In genomic region chr1:211518330-211519289, GRCh38 we compare ENCODE assay signal across 13 cellular contexts. TPM values are rescaled to one million over a fixed set of nuclear protein-coding genes. Genes with fewer than 3 reads are reported as not detected.
DNase-seq lines count a peak whose midpoint lies in the region; ATAC-seq, FAIRE-seq and TF ChIP-seq lines count a peak whose summit lies in the region.
"Had no signal": no experiment of that assay in that cellular context is flagged by ENCODE, and none has a peak within 500 bp of the region (broad histone marks: within the 10 kb centered on the region; RNA-seq: fewer than 3 reads in every experiment).

No MANE protein-coding gene starts in this region.

- peak overlapping the region in 1 of 2 donors; percentile 44 for H3K27ac Mint-ChIP-seq in activated naive CD4-positive, alpha-beta T cell treated with anti-CD3 and anti-CD28 coated beads, Interleukin-2, amount 50 U/mL, for 72 hours

- peak in 1 of 2 experiments; percentile 18; a peak in 1 of 4 replicates for TF ChIP-seq EP300 in GM12878 (IDR thresholded peaks at IDR 0.05; ENCODE audit: borderline replicate concordance in 1 of 2, control insufficient read depth in 1 of 2, low read depth in 2 of 2, low read length in 2 of 2)
- no peak for TF ChIP-seq EP300 in upper lobe of left lung (IDR thresholded peaks at IDR 0.05)

- H3K36me3 Mint-ChIP-seq in activated naive CD4-positive, alpha-beta T cell treated with anti-CD3 and anti-CD28 coated beads, Interleukin-2, amount 50 U/mL, for 72 hours: no peaks in the 10 kb centered on the region

- intact Hi-C loops in GM12878 (cut with micrococcal nuclease; ENCODE audit: unreplicated experiment): loop anchor here (1.0 kb wide), 1 partner anchor 137 kb away; no protein-coding TSS in a partner anchor

- ATAC-seq in GM18502 (IDR thresholded peaks at IDR 0.05; ENCODE audit: poor library complexity, unreplicated experiment) (peak; percentile 64), GM21390 (IDR thresholded peaks at IDR 0.05; ENCODE audit: unreplicated experiment) (peak; percentile 50), HG03066 (IDR thresholded peaks at IDR 0.05; ENCODE audit: low read depth, unreplicated experiment) (peak; percentile 51), GM12878 (peak; percentile 58), upper lobe of left lung (ENCODE audit: low FRiP score in 2 of 2) (no peak)
- ATAC-seq in activated naive CD4-positive, alpha-beta T cell treated with anti-CD3 and anti-CD28 coated beads, Interleukin-2, amount 50 U/mL, for 72 hours: no peak
- ATAC-seq in activated CD4-positive, CD25-positive, alpha-beta regulatory T cell treated with anti-CD3 and anti-CD28 coated beads, Interleukin-2, amount 50 U/mL, for 24 hours: no peak

- H3K4me1 ChIP-seq in GM12878 (ENCODE audit: control insufficient read depth, insufficient read depth, low read length) (peaks cover 62% of the 10 kb centered on the region), upper lobe of left lung (peaks cover 13 to 19% (median 16%) of the 10 kb centered on the region in 4 donors)

- H3K27me3 ChIP-seq in GM12878 (replicated peaks in 1 of 2; ENCODE audit: control insufficient read depth in 2 of 2, insufficient read depth in 2 of 2, low read length in 1 of 2) (no peaks in the 10 kb centered on the region), upper lobe of left lung (no peaks in the 10 kb centered on the region)
- H3K27me3 ChIP-seq: adrenal gland, Peyer's patch had no signal

- TF ChIP-seq CTCF in GM12878 (IDR thresholded peaks at IDR 0.05 in 2 of 3, conservative IDR thresholded peaks at IDR 0.05 in 1 of 3; ENCODE audit: control insufficient read depth in 2 of 3, extremely low read depth in 1 of 3, insufficient read depth in 1 of 3, low read depth in 3 of 3, low read length in 3 of 3) (no peak), upper lobe of left lung (IDR thresholded peaks at IDR 0.05) (no peak)

- BruUV-seq in GM12878 (replicated peaks; lab: Mats Ljungman, UMichigan): no TSS peak

- CTCF ChIA-PET in GM12878 (lab: Yijun Ruan, JAX): interaction anchor here (0.9 to 2.4 kb wide), 7 partner anchors 9 to 195 kb away, joined by 3 to 9 read pairs (median 4); no protein-coding TSS in a partner anchor

- H2AFZ ChIP-seq in GM12878 (ENCODE audit: control insufficient read depth, low read depth, low read length): peak overlapping the region; percentile 37; the same call in 1 of the 2 replicates

- SMC1A ChIA-PET in GM12878 (lab: Charles Lee; ENCODE audit: uncharacterized antibody, unreplicated experiment): interaction anchor here (0.8 to 1.0 kb wide), 2 partner anchors 58 to 64 kb away, joined by 3 to 4 read pairs; no protein-coding TSS in a partner anchor

- H4K20me1 ChIP-seq in GM12878 (ENCODE audit: control insufficient read depth, insufficient read depth): no peaks in the 10 kb centered on the region

- H3K4me3 ChIP-seq in GM12878: no peak overlapping the region
- H3K4me3 ChIP-seq in upper lobe of left lung: no peak overlapping the region
- H3K4me3 ChIP-seq: adrenal gland, Peyer's patch had no signal

- FAIRE-seq in GM12878 (lab: Jason Lieb, UNC): peak; percentile 64

- DNase-seq in GM12878 (ENCODE audit: low read depth, low spot score) (peak; percentile 75), upper lobe of left lung (no peak), NCI-H446 treated with DMSO at 0.1 percent for 48 hours (lab: John Stamatoyannopoulos, UW) (no peak)
- no peak for DNase-seq in activated naive CD4-positive, alpha-beta T cell treated with anti-CD3 and anti-CD28 coated beads, Interleukin-2, amount 50 U/mL, for 72 hours (ENCODE audit: low spot score in 2 of 2)
- DNase-seq: adrenal gland; NCI-H1105; stimulated activated CD4-positive, alpha-beta T cell treated with anti-CD3 and anti-CD28 coated beads, Interleukin-2, amount 100 ng/mL, for 48 hours had no signal

- peak overlapping the region; percentile 32; the same call in 1 of the 2 replicates for H3K9ac ChIP-seq in GM12878 (ENCODE audit: control insufficient read depth, insufficient read depth, low read length)

- H3K4me2 ChIP-seq in GM12878 (ENCODE audit: control insufficient read depth, insufficient read depth): peak overlapping the region; percentile 75

- H3K36me3 ChIP-seq in GM12878 (ENCODE audit: control insufficient read depth in 2 of 2, insufficient read depth in 2 of 2, low read length in 1 of 2) (no peaks in the 10 kb centered on the region), upper lobe of left lung (no peaks in the 10 kb centered on the region)
- H3K36me3 ChIP-seq: adrenal gland, Peyer's patch had no signal

- in situ Hi-C loops in GM12878 (cut with MboI): loop anchor here (5.0 to 10.0 kb wide), 2 partner anchors 134 to 194 kb away; partner anchors contain the start of gene TRAF5

- H3K27ac ChIP-seq in GM12878 (ENCODE audit: control insufficient read depth, insufficient read depth) (peak overlapping the region; percentile 81), upper lobe of left lung (no peak overlapping the region)
- H3K27ac ChIP-seq: adrenal gland had no signal

- H3K9me3 ChIP-seq in GM12878 (replicated peaks; ENCODE audit: control insufficient read depth, insufficient read depth, low read length): no peaks in the 10 kb centered on the region
- H3K9me3 ChIP-seq in upper lobe of left lung: no peaks in the 10 kb centered on the region
- H3K9me3 ChIP-seq: adrenal gland, Peyer's patch had no signal

- POLR2A ChIA-PET in GM12878 (lab: Charles Lee): interaction anchor here (0.6 to 1.3 kb wide), 5 partner anchors 9 to 89 kb away, joined by 3 to 5 read pairs (median 3); partner anchors contain the start of gene SLC30A1

- TF ChIP-seq POLR2A in GM12878 (IDR thresholded peaks at IDR 0.05; ENCODE audit: low read depth, low read length) (no peak), upper lobe of left lung (IDR thresholded peaks at IDR 0.05) (no peak)

- WGBS in GM12878 (ENCODE audit: insufficient coverage, insufficient replicate concordance, low lambda C conversion rate, missing lambda C conversion rate): 19% methylated on average over 7 of the region's 7 CpGs
- 54 to 80% methylated on average over 5 to 7 of the region's 7 CpGs for WGBS in upper lobe of left lung, 2 donors

- no peak for TF ChIP-seq RAD21 in GM12878 (IDR thresholded peaks at IDR 0.05; ENCODE audit: insufficient read depth, low read depth, low read length)

- H3K79me2 ChIP-seq in GM12878 (ENCODE audit: control insufficient read depth, insufficient read depth, low read length): no peaks in the 10 kb centered on the region

- RAD21 ChIA-PET in GM12878 (lab: Charles Lee; ENCODE audit: unreplicated experiment): interaction anchor here (0.7 to 3.2 kb wide), 3 partner anchors 107 to 229 kb away, joined by 3 to 12 read pairs (median 3); no protein-coding TSS in a partner anchor

- H3K9me3 Mint-ChIP-seq in activated naive CD4-positive, alpha-beta T cell treated with anti-CD3 and anti-CD28 coated beads, Interleukin-2, amount 50 U/mL, for 72 hours: no peaks in the 10 kb centered on the region

TF ChIP-seq in GM12878, 131 proteins besides CTCF, POLR2A, EP300 and RAD21 (continues in another document):
- TF ChIP-seq STAT3 (IDR thresholded peaks at IDR 0.05; ENCODE audit: low read depth, low read length): no peak
- TF ChIP-seq, protein P1, sequence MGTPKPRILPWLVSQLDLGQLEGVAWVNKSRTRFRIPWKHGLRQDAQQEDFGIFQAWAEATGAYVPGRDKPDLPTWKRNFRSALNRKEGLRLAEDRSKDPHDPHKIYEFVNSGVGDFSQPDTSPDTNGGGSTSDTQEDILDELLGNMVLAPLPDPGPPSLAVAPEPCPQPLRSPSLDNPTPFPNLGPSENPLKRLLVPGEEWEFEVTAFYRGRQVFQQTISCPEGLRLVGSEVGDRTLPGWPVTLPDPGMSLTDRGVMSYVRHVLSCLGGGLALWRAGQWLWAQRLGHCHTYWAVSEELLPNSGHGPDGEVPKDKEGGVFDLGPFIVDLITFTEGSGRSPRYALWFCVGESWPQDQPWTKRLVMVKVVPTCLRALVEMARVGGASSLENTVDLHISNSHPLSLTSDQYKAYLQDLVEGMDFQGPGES (IDR thresholded peaks at IDR 0.05): no peak
- TF ChIP-seq HDAC6 (IDR thresholded peaks at IDR 0.05; ENCODE audit: unreplicated experiment): no peak
- TF ChIP-seq, protein P2, sequence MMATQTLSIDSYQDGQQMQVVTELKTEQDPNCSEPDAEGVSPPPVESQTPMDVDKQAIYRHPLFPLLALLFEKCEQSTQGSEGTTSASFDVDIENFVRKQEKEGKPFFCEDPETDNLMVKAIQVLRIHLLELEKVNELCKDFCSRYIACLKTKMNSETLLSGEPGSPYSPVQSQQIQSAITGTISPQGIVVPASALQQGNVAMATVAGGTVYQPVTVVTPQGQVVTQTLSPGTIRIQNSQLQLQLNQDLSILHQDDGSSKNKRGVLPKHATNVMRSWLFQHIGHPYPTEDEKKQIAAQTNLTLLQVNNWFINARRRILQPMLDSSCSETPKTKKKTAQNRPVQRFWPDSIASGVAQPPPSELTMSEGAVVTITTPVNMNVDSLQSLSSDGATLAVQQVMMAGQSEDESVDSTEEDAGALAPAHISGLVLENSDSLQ (IDR thresholded peaks at IDR 0.05): no peak
- TF ChIP-seq ZSCAN29 (IDR thresholded peaks at IDR 0.05): no peak
- no peak for TF ChIP-seq TBL1XR1 (IDR thresholded peaks at IDR 0.05; ENCODE audit: low read depth, low read length)
- TF ChIP-seq EED (IDR thresholded peaks at IDR 0.05; ENCODE audit: low read depth): no peak
- no peak for TF ChIP-seq GABPA (IDR thresholded peaks at IDR 0.05; ENCODE audit: low read depth)

RNA-seq across cellular contexts. Expression of gene RD3, which starts 26.6 kb away (rescaled TPM):
- not detected in 2 replicates for total RNA-seq in GM12878 (2013; cell fraction: nucleolus; rRNA removed)
- total RNA-seq in GM12878 (2014; rRNA removed) (not detected in 2 replicates), GM12878 (2014; rRNA removed; fragmentation: Illumina TruSeq; extraction: Trizol) (not detected in 2 replicates), GM12878 (2021) (not detected in 2 replicates), upper lobe of left lung (under 1 TPM in 4 of 6 donors, not detected in 2; 0.14 to 0.37 (median 0.17) TPM)
- polyA plus RNA-seq in GM12878 (2011; ENCODE audit: low read depth): not detected
- polyA plus RNA-seq in GM12878 (2011; rRNA removed) (not detected in 2 replicates), GM12878 (2014; fragmentation: Illumina TruSeq; extraction: Trizol) (not detected in 2 replicates), GM12878 (2014; fragmentation: Nextera tagmentation; extraction: Ambion mirVana) (not detected), GM12878 (2014; rRNA removed) (not detected in 2 replicates), GM12878 (2016; fragmentation: Nextera tagmentation; extraction: Ambion mirVana) (not detected)
- not detected in 2 replicates for polyA plus RNA-seq in GM12878 (2011; cell fraction: cytosol; rRNA removed)
- not detected in 2 replicates for polyA plus RNA-seq in GM12878 (2011; cell fraction: nucleus; rRNA removed)
- not detected in 2 replicates for polyA plus RNA-seq in GM12878 (2012)
- not detected in 2 replicates for polyA minus RNA-seq in GM12878 (2011; rRNA and poly(A)+ RNA removed)
- polyA minus RNA-seq in GM12878 (2011; cell fraction: cytosol; rRNA and poly(A)+ RNA removed): not detected in 2 replicates
- not detected in 2 replicates for polyA minus RNA-seq in GM12878 (2011; cell fraction: nucleus; rRNA and poly(A)+ RNA removed)
- total RNA-seq in activated naive CD4-positive, alpha-beta T cell treated with anti-CD3 and anti-CD28 coated beads, Interleukin-2, amount 50 U/mL, for 72 hours: not detected
- total RNA-seq: temporal lobe had no signal

Comparison
In these comparisons a context has a peak if more than half of its experiments do, and no peak if none do; other contexts are left out.
1. ATAC-seq: peak in GM18502 (single experiment), GM21390 (single experiment), HG03066 (single experiment) and GM12878 (single experiment); none in upper lobe of left lung (0 of 2), activated naive CD4-positive, alpha-beta T cell treated with anti-CD3 and anti-CD28 coated beads, Interleukin-2, amount 50 U/mL, for 72 hours (0 of 2) and activated CD4-positive, CD25-positive, alpha-beta regulatory T cell treated with anti-CD3 and anti-CD28 coated beads, Interleukin-2, amount 50 U/mL, for 24 hours (0 of 2).